In genomic region chr4:98522603-98523395, GRCh38 we compare ENCODE assay signal across 10 cellular contexts.
A peak's percentile ranks its signal among the peaks of the same experiment; 100 is the strongest.
DNase-seq lines count a peak whose midpoint lies in the region; TF ChIP-seq lines count a peak whose summit lies in the region.
"Had no signal": no experiment of that assay in that cellular context is flagged by ENCODE, and none has a peak within 500 bp of the region (broad histone marks: within the 10 kb centered on the region; RNA-seq: fewer than 3 reads in every experiment).

No MANE protein-coding gene starts in this region.

- H3K4me1 Mint-ChIP-seq in neural progenitor cell, result peaks cover 64% of the 10 kb centered on the region

- no peaks in the 10 kb centered on the region for H3K27me3 Mint-ChIP-seq in neural progenitor cell (ENCODE audit: insufficient read depth, low read depth)

- H3K9me3 ChIP-seq in neural progenitor cell (ENCODE audit: low read depth), result no peaks in the 10 kb centered on the region
- no peaks in the 10 kb centered on the region for H3K9me3 ChIP-seq in suprapubic skin

- TF ChIP-seq EP300 in suprapubic skin (IDR thresholded peaks at IDR 0.05), result no peak

- no peaks in the 10 kb centered on the region for H3K79me2 ChIP-seq in neural progenitor cell (ENCODE audit: low read depth)

- no peaks in the 10 kb centered on the region for H3K36me3 Mint-ChIP-seq in neural progenitor cell

- peak; percentile 45 for DNase-seq in COLO829 (ENCODE audit: low spot score)
- DNase-seq in NCI-H69 (lab: John Stamatoyannopoulos, UW), result peak; percentile 37
- peak; percentile 91 for DNase-seq in dermis blood vessel endothelial cell
- DNase-seq in neural progenitor cell (ENCODE audit: low spot score), result peak; percentile 65
- DNase-seq in NCI-H345 (lab: John Stamatoyannopoulos, UW), result no peak
- no peak for DNase-seq in C1 segment of cervical spinal cord (lab: John Stamatoyannopoulos, UW)
- no peak for DNase-seq in iPS-NIHi7 (ENCODE audit: extremely low spot score)
- DNase-seq in suprapubic skin (ENCODE audit: low spot score in 2 of 2), result no peak
- DNase-seq: aorta had no signal

- H3K4me3 ChIP-seq in neural progenitor cell (no peak overlapping the region), suprapubic skin (no peak overlapping the region)
- H3K4me3 ChIP-seq: skin epidermis had no signal

- no peak for TF ChIP-seq POLR2A in suprapubic skin (IDR thresholded peaks at IDR 0.05)

- H3K9me3 Mint-ChIP-seq in neural progenitor cell, result peaks cover 2% of the 10 kb centered on the region

- no peaks in the 10 kb centered on the region for H4K20me1 ChIP-seq in neural progenitor cell (ENCODE audit: low read depth)

- H3K27me3 ChIP-seq in neural progenitor cell (no peaks in the 10 kb centered on the region), suprapubic skin (no peaks in the 10 kb centered on the region)

- H2AFZ ChIP-seq in neural progenitor cell (replicated peaks), result no peak overlapping the region

- H3K36me3 ChIP-seq in neural progenitor cell (no peaks in the 10 kb centered on the region), suprapubic skin (no peaks in the 10 kb centered on the region)

- no peak overlapping the region for H3K9ac ChIP-seq in neural progenitor cell

- TF ChIP-seq CTCF in neural progenitor cell (IDR thresholded peaks at IDR 0.05), result no peak
- TF ChIP-seq CTCF in suprapubic skin (IDR thresholded peaks at IDR 0.05), result no peak

- H3K4me2 ChIP-seq in neural progenitor cell, result peak overlapping the region; percentile 43

- H3K4me1 ChIP-seq in neural progenitor cell (peaks cover 32% of the 10 kb centered on the region), suprapubic skin (no peaks in the 10 kb centered on the region)

- peak overlapping the region; percentile 0 for H3K27ac ChIP-seq in neural progenitor cell
- H3K27ac ChIP-seq in suprapubic skin, result no peak overlapping the region

- no peaks in the 10 kb centered on the region for H3F3A ChIP-seq in neural progenitor cell (ENCODE audit: low read depth)

- WGBS in suprapubic skin, result 63% methylated on average over 3 of the region's 3 CpGs

- H3K4me3 Mint-ChIP-seq in neural progenitor cell, result no peak overlapping the region

- peak overlapping the region; percentile 49 for H3K27ac Mint-ChIP-seq in neural progenitor cell

Comparison
In these comparisons a context has a peak if more than half of its experiments do, and no peak if none do; other contexts are left out.
1. DNase-seq: peak in COLO829 (single experiment), NCI-H69 (single experiment), dermis blood vessel endothelial cell (single experiment) and neural progenitor cell (single experiment); none in NCI-H345 (single experiment), C1 segment of cervical spinal cord (0 of 14), iPS-NIHi7 (single experiment) and suprapubic skin (0 of 2).